In genomic region chr17:75514299-75515228, GRCh38 we compare ENCODE assay signal across 8 cellular contexts. TPM values are rescaled to one million over a fixed set of nuclear protein-coding genes. Genes with fewer than 3 reads are reported as not detected.
DNase-seq lines count a peak whose midpoint lies in the region; ATAC-seq and TF ChIP-seq lines count a peak whose summit lies in the region.

No MANE protein-coding gene starts in this region.

- intact Hi-C loops in colonic mucosa (cut with DNase I) = loop anchor here (5.0 kb wide), 1 partner anchor 87 kb away; no protein-coding TSS in a partner anchor
- intact Hi-C loops in vagina (cut with DNase I) = loop anchor here (2.0 to 5.0 kb wide), 2 partner anchors 32 to 87 kb away; no protein-coding TSS in a partner anchor
- intact Hi-C loops in posterior vena cava (cut with DNase I) = loop anchor here (5.0 kb wide), 2 partner anchors 73 to 87 kb away; partner anchors contain the start of gene MYO15B (in 1 of the 2)

- H3K4me1 Mint-ChIP-seq in memory B cell = peaks cover 18% of the 10 kb centered on the region

- no peak for TF ChIP-seq POLR2A in vagina (IDR thresholded peaks at IDR 0.05)

- no peaks in the 10 kb centered on the region for H3K9me3 Mint-ChIP-seq in memory B cell

- H3K27me3 ChIP-seq in NT2/D1 (ENCODE audit: insufficient read depth, insufficient read length) = no peaks in the 10 kb centered on the region
- no peaks in the 10 kb centered on the region for H3K27me3 ChIP-seq in colonic mucosa
- no peaks in the 10 kb centered on the region for H3K27me3 ChIP-seq in vagina

- H3K4me3 Mint-ChIP-seq in memory B cell = peak overlapping the region; percentile 67

- H3K4me3 ChIP-seq in NT2/D1 (ENCODE audit: insufficient read length, low read depth) = peak overlapping the region; percentile 77
- peak overlapping the region; percentile 94 for H3K4me3 ChIP-seq in colonic mucosa
- H3K4me3 ChIP-seq in vagina = peak overlapping the region; percentile 82 to 97

- H3K9ac ChIP-seq in NT2/D1 (ENCODE audit: insufficient read length, low read depth) (peak overlapping the region; percentile 89), colonic mucosa (ENCODE audit: low read depth in 2 of 2, low read length in 2 of 2) (peak overlapping the region; percentile 80 to 90)

- no peak overlapping the region for H3K27ac Mint-ChIP-seq in memory B cell

- H3K9me3 ChIP-seq in NT2/D1 (ENCODE audit: insufficient read depth, low read length) (no peaks in the 10 kb centered on the region), colonic mucosa (no peaks in the 10 kb centered on the region), vagina (no peaks in the 10 kb centered on the region)

- H3K36me3 ChIP-seq in NT2/D1 (ENCODE audit: insufficient read depth, insufficient read length, low read length) (peaks cover 62% of the 10 kb centered on the region), colonic mucosa (no peaks in the 10 kb centered on the region), vagina (peaks cover 0 to 6% of the 10 kb centered on the region in 2 donors)

- TF ChIP-seq CTCF in colonic mucosa (IDR thresholded peaks at IDR 0.05) (no peak), vagina (IDR thresholded peaks at IDR 0.05) (no peak)

- no peaks in the 10 kb centered on the region for H3K27me3 Mint-ChIP-seq in memory B cell

- peaks cover 2% of the 10 kb centered on the region for H3K36me3 Mint-ChIP-seq in memory B cell

- H3K27ac ChIP-seq in colonic mucosa (peak overlapping the region; percentile 42), vagina (peak overlapping the region; percentile 92)

- DNase-seq in COLO668 (lab: John Stamatoyannopoulos, UW; ENCODE audit: unreplicated experiment) (peak; percentile 32), NT2/D1 (ENCODE audit: low read depth, low spot score) (no peak), colonic mucosa (no peak), memory B cell (ENCODE audit: low spot score in 2 of 2) (no peak), vagina (ENCODE audit: extremely low spot score in 2 of 2) (no peak), NCI-H2196 (lab: John Stamatoyannopoulos, UW; ENCODE audit: unreplicated experiment) (no peak), SIG-M5 treated with dmso at 0.1 percent for 504 hours (lab: John Stamatoyannopoulos, UW; ENCODE audit: unreplicated experiment) (no peak), posterior vena cava (ENCODE audit: low spot score) (no peak)

- no peak for ATAC-seq in memory B cell (ENCODE audit: low read depth)

- H3K4me1 ChIP-seq in NT2/D1 (ENCODE audit: insufficient read depth, insufficient read length) (peaks cover 16% of the 10 kb centered on the region), colonic mucosa (peaks cover 23% of the 10 kb centered on the region), vagina (peaks cover 68% of the 10 kb centered on the region)

RNA-seq across cellular contexts. Expression of gene CASKIN2, which starts 0.8 kb away (rescaled TPM):
- total RNA-seq in colonic mucosa = 10 to 100 TPM; 26.5 to 28.6 TPM
- total RNA-seq in vagina = 19.9 TPM
- total RNA-seq in posterior vena cava = 10 to 100 TPM; 51.1 to 57.6 TPM

RNA-seq across cellular contexts. Expression of gene TSEN54, which starts 1.8 kb away (rescaled TPM):
- total RNA-seq in colonic mucosa (10 to 100 TPM; 29.7 to 50.7 TPM), vagina (30.9 TPM), posterior vena cava (10 to 100 TPM in 1 of 2 donors, 1 to 10 TPM in 1; 8.8 to 15.2 TPM)

RNA-seq across cellular contexts. Expression of gene LLGL2, which starts 10.9 kb away (rescaled TPM):
- total RNA-seq in colonic mucosa (100 to 1,000 TPM; 401 to 497 TPM), vagina (44.9 TPM), posterior vena cava (1 to 10 TPM; 6.4 to 6.8 TPM)

RNA-seq across cellular contexts. Expression of gene TMEM94, which starts 58.1 kb away (rescaled TPM):
- total RNA-seq in colonic mucosa (10 to 100 TPM; 88.3 to 95.7 TPM), vagina (43.2 TPM), posterior vena cava (10 to 100 TPM; 53.8 to 64.3 TPM)
